Comparison of ENCODE assay signal across 1 cellular context in genomic region chr3:38016847-38017444, GRCh38.
TF ChIP-seq lines count a peak whose summit lies in the region.

No MANE protein-coding gene starts in this region.

TF ChIP-seq in K562, 482 proteins besides CTCF, POLR2A, EP300 and RAD21:
- TF ChIP-seq ZNF740 (CRISPR knock-in tag; IDR thresholded peaks at IDR 0.05) (peak; percentile 71; the same call in 1 of the 2 replicates), ZNF740 (tag; IDR thresholded peaks at IDR 0.05) (no peak), ARID1B (IDR thresholded peaks at IDR 0.05) (peak; percentile 16; the same call in 1 of the 2 replicates), AFF4 (CRISPR knock-in tag; IDR thresholded peaks at IDR 0.05) (no peak)
TF ChIP-seq in K562: peak in this region for 2.
